Comparison of ENCODE assay signal across 18 cellular contexts in genomic region chr2:130729311-130730299, GRCh38. TPM values are rescaled to one million over a fixed set of nuclear protein-coding genes. Genes with fewer than 3 reads are reported as not detected.
DNase-seq lines count a peak whose midpoint lies in the region; ATAC-seq lines count a peak whose summit lies in the region.
"Had no signal": no experiment of that assay in that cellular context is flagged by ENCODE, and none has a peak within 500 bp of the region (broad histone marks: within the 10 kb centered on the region; RNA-seq: fewer than 3 reads in every experiment).

No MANE protein-coding gene starts in this region.

- intact Hi-C loops in CD4-positive, alpha-beta memory T cell (cut with micrococcal nuclease), result loop anchor here (5.0 kb wide), 3 partner anchors 357 to 953 kb away; partner anchors contain the start of gene IMP4
- intact Hi-C loops in naive thymus-derived CD4-positive, alpha-beta T cell (cut with micrococcal nuclease), result loop anchor here (5.0 to 10.0 kb wide), 3 partner anchors 355 to 855 kb away; partner anchors contain the start of gene PLEKHB2 (in 1 of the 2)

- H3K4me3 ChIP-seq in CD4-positive, alpha-beta memory T cell (ENCODE audit: low read length in 2 of 2), result no peak overlapping the region
- no peak overlapping the region for H3K4me3 ChIP-seq in naive thymus-derived CD4-positive, alpha-beta T cell (ENCODE audit: low read length)
- H3K4me3 ChIP-seq: ascending aorta, esophagus squamous epithelium, heart left ventricle, prostate gland had no signal

- H3K36me3 Mint-ChIP-seq in CD4-positive, alpha-beta memory T cell, result peaks cover 0 to 3% of the 10 kb centered on the region in 2 donors
- no peaks in the 10 kb centered on the region for H3K36me3 Mint-ChIP-seq in naive thymus-derived CD4-positive, alpha-beta T cell
- H3K36me3 Mint-ChIP-seq in activated T-cell treated with anti-CD3 and anti-CD28 coated beads, Interleukin-2, amount 50 U/mL, for 4 hours (ENCODE audit: insufficient read depth), result no peaks in the 10 kb centered on the region

- peaks cover 5 to 34% (median 17%) of the 10 kb centered on the region in 4 donors for H3K4me1 Mint-ChIP-seq in CD4-positive, alpha-beta memory T cell
- H3K4me1 Mint-ChIP-seq in naive thymus-derived CD4-positive, alpha-beta T cell, result peaks cover 0 to 17% (median 16%) of the 10 kb centered on the region in 7 donors
- peaks cover 17% of the 10 kb centered on the region for H3K4me1 Mint-ChIP-seq in activated T-cell treated with anti-CD3 and anti-CD28 coated beads, Interleukin-2, amount 50 U/mL, for 4 hours (ENCODE audit: low read depth)

- peak overlapping the region; percentile 58 to 95 (median 87) for H3K27ac Mint-ChIP-seq in CD4-positive, alpha-beta memory T cell
- peak overlapping the region in 8 of 9 donors; percentile 22 to 94 (median 44) for H3K27ac Mint-ChIP-seq in naive thymus-derived CD4-positive, alpha-beta T cell

- H3K36me3 ChIP-seq in CD4-positive, alpha-beta memory T cell (ENCODE audit: insufficient read depth, low read length), result no peaks in the 10 kb centered on the region
- H3K36me3 ChIP-seq in naive thymus-derived CD4-positive, alpha-beta T cell (ENCODE audit: control insufficient read depth in 2 of 3, insufficient read depth in 3 of 3, low read length in 3 of 3), result no peaks in the 10 kb centered on the region
- H3K36me3 ChIP-seq: ascending aorta, esophagus squamous epithelium, heart left ventricle, prostate gland had no signal

- H3K9me3 Mint-ChIP-seq in CD4-positive, alpha-beta memory T cell, result peaks cover 0 to 7% (median 2%) of the 10 kb centered on the region in 8 donors
- H3K9me3 Mint-ChIP-seq in naive thymus-derived CD4-positive, alpha-beta T cell, result peaks cover 0 to 5% (median 2%) of the 10 kb centered on the region in 11 donors
- H3K9me3 Mint-ChIP-seq in activated T-cell treated with anti-CD3 and anti-CD28 coated beads, Interleukin-2, amount 50 U/mL, for 4 hours, result peaks cover 3% of the 10 kb centered on the region

- H3K4me3 Mint-ChIP-seq in CD4-positive, alpha-beta memory T cell, result peak overlapping the region in 3 of 8 donors; percentile 14 to 64 (median 56)
- H3K4me3 Mint-ChIP-seq in naive thymus-derived CD4-positive, alpha-beta T cell, result peak overlapping the region in 8 of 10 donors; percentile 1 to 64 (median 36)
- no peak overlapping the region for H3K4me3 Mint-ChIP-seq in activated T-cell treated with anti-CD3 and anti-CD28 coated beads, Interleukin-2, amount 50 U/mL, for 4 hours

- DNase-seq in CD4-positive, alpha-beta memory T cell, result peak in 2 of 5 donors; percentile 2 to 19
- DNase-seq in DMS153 treated with DMSO at 0.1 percent for 48 hours (lab: John Stamatoyannopoulos, UW; ENCODE audit: unreplicated experiment), result peak; percentile 72
- DNase-seq in NCI-H345 (lab: John Stamatoyannopoulos, UW), result peak; percentile 86
- DNase-seq in naive thymus-derived CD4-positive, alpha-beta T cell, result peak in 3 of 9 donors; percentile 3 to 14 (median 13)
- DNase-seq in activated T-cell treated with anti-CD3 and anti-CD28 coated beads, Interleukin-2, amount 50 U/mL, for 4 hours, result no peak
- DNase-seq: esophagus squamous epithelium, GDM1, heart left ventricle, Karpas-422, midbrain, SIG-M5 had no signal

- H3K4me1 ChIP-seq in CD4-positive, alpha-beta memory T cell (ENCODE audit: insufficient read depth, low read length), result peaks cover 22% of the 10 kb centered on the region
- H3K4me1 ChIP-seq in naive thymus-derived CD4-positive, alpha-beta T cell (ENCODE audit: control insufficient read depth in 2 of 2, insufficient read depth in 2 of 2, low read length in 2 of 2), result peaks cover 15 to 18% of the 10 kb centered on the region in 2 donors
- H3K4me1 ChIP-seq: prostate gland had no signal

- POLR2A ChIA-PET in CD4-positive, alpha-beta memory T cell (lab: Charles Lee; ENCODE audit: partially characterized antibody), result no interaction called here
- POLR2A ChIA-PET in naive thymus-derived CD4-positive, alpha-beta T cell (lab: Charles Lee), result interaction anchor here (0.6 to 2.2 kb wide), 2 partner anchors 68 to 387 kb away, joined by 3 to 7 read pairs; partner anchors contain the start of gene IMP4

- CTCF ChIA-PET in CD4-positive, alpha-beta memory T cell (lab: Charles Lee; ENCODE audit: partially characterized antibody), result interaction anchor here (1.9 to 2.0 kb wide), 2 partner anchors 68 to 144 kb away, joined by 7 read pairs; no protein-coding TSS in a partner anchor
- CTCF ChIA-PET in naive thymus-derived CD4-positive, alpha-beta T cell (lab: Charles Lee), result no interaction called here

- no peaks in the 10 kb centered on the region for H3K9me3 ChIP-seq in CD4-positive, alpha-beta memory T cell (ENCODE audit: control insufficient read depth in 1 of 2, low read length in 2 of 2)
- no peaks in the 10 kb centered on the region for H3K9me3 ChIP-seq in naive thymus-derived CD4-positive, alpha-beta T cell (ENCODE audit: control insufficient read depth in 2 of 3, low read length in 3 of 3)
- H3K9me3 ChIP-seq: ascending aorta, esophagus squamous epithelium, prostate gland had no signal

- no peak overlapping the region for H3K27ac ChIP-seq in CD4-positive, alpha-beta memory T cell (ENCODE audit: low read depth, low read length)
- no peak overlapping the region for H3K27ac ChIP-seq in naive thymus-derived CD4-positive, alpha-beta T cell (ENCODE audit: low read depth, low read length)
- H3K27ac ChIP-seq: C4-2B, esophagus squamous epithelium, heart left ventricle, prostate gland had no signal

- no peak for ATAC-seq in naive thymus-derived CD4-positive, alpha-beta T cell
- no peak for ATAC-seq in HG02840 (IDR thresholded peaks at IDR 0.05; ENCODE audit: low FRiP score, unreplicated experiment)
- ATAC-seq in activated T-cell treated with anti-CD3 and anti-CD28 coated beads, Interleukin-2, amount 50 U/mL, for 4 hours, result no peak
- no peak for ATAC-seq in HG03354 (IDR thresholded peaks at IDR 0.05; ENCODE audit: poor library complexity, severe bottlenecking, unreplicated experiment)
- ATAC-seq: heart left ventricle had no signal

- H3K27me3 Mint-ChIP-seq in CD4-positive, alpha-beta memory T cell, result no peaks in the 10 kb centered on the region
- peaks cover 0 to 11% (median 0%) of the 10 kb centered on the region in 5 donors for H3K27me3 Mint-ChIP-seq in naive thymus-derived CD4-positive, alpha-beta T cell
- H3K27me3 Mint-ChIP-seq in activated T-cell treated with anti-CD3 and anti-CD28 coated beads, Interleukin-2, amount 50 U/mL, for 4 hours (ENCODE audit: low read depth), result peaks cover 2% of the 10 kb centered on the region

- H3K27me3 ChIP-seq in CD4-positive, alpha-beta memory T cell (ENCODE audit: insufficient read depth, low read length), result no peaks in the 10 kb centered on the region
- H3K27me3 ChIP-seq in naive thymus-derived CD4-positive, alpha-beta T cell (ENCODE audit: control insufficient read depth in 2 of 2, insufficient read depth in 2 of 2, low read length in 2 of 2), result no peaks in the 10 kb centered on the region
- H3K27me3 ChIP-seq: ascending aorta had no signal

RNA-seq across cellular contexts. Expression of gene GPR148, which starts 0.7 kb away (rescaled TPM):
- not detected for total RNA-seq in CD4-positive, alpha-beta memory T cell
- polyA plus RNA-seq in CD4-positive, alpha-beta memory T cell, result not detected
- total RNA-seq in naive thymus-derived CD4-positive, alpha-beta T cell, result not detected
- polyA plus RNA-seq in naive thymus-derived CD4-positive, alpha-beta T cell, result not detected
- not detected for total RNA-seq in activated T-cell treated with anti-CD3 and anti-CD28 coated beads, Interleukin-2, amount 50 U/mL, for 4 hours
- total RNA-seq: ascending aorta, dermis microvascular lymphatic vessel endothelial cell, esophagus squamous epithelium, heart left ventricle, kidney epithelial cell, prostate gland had no signal
- polyA plus RNA-seq: heart left ventricle had no signal

RNA-seq across cellular contexts. Expression of gene AMER3, which starts 25.7 kb away (rescaled TPM):
- total RNA-seq in CD4-positive, alpha-beta memory T cell, result not detected
- not detected for polyA plus RNA-seq in CD4-positive, alpha-beta memory T cell
- not detected for total RNA-seq in naive thymus-derived CD4-positive, alpha-beta T cell
- polyA plus RNA-seq in naive thymus-derived CD4-positive, alpha-beta T cell, result not detected
- total RNA-seq in activated T-cell treated with anti-CD3 and anti-CD28 coated beads, Interleukin-2, amount 50 U/mL, for 4 hours, result not detected
- total RNA-seq: ascending aorta, dermis microvascular lymphatic vessel endothelial cell, esophagus squamous epithelium, heart left ventricle, kidney epithelial cell had no signal
- polyA plus RNA-seq: heart left ventricle had no signal
